Comparison of ENCODE assay signal across 18 cellular contexts in genomic region chr1:234170067-234170466, GRCh38.
"Had no signal": no experiment of that assay in that cellular context is flagged by ENCODE, and none has a peak within 500 bp of the region (broad histone marks: within the 10 kb centered on the region; RNA-seq: fewer than 3 reads in every experiment).

No MANE protein-coding gene starts in this region.

- H3K4me1 Mint-ChIP-seq: immature natural killer cell, memory B cell, naive B cell had no signal

- H3K27ac ChIP-seq: cardiac muscle cell, esophagus squamous epithelium had no signal

- H3K27me3 ChIP-seq: cardiac muscle cell had no signal

- H3K27ac Mint-ChIP-seq: activated T-cell treated with anti-CD3 and anti-CD28 coated beads, Interleukin-2, amount 50 U/mL, for 24 hours; immature natural killer cell; memory B cell; naive B cell; stimulated activated naive CD8-positive, alpha-beta T cell treated with anti-CD3 and anti-CD28 coated beads, Interleukin-15, Interleukin-2, amounts not matched to agents 100 ng/mL and 50 ng/mL, for 24 hours; type B pancreatic cell; WTC11 had no signal

- H3K4me3 Mint-ChIP-seq: activated T-cell treated with anti-CD3 and anti-CD28 coated beads, Interleukin-2, amount 50 U/mL, for 24 hours; immature natural killer cell; memory B cell; naive B cell; neural crest cell; stimulated activated naive CD8-positive, alpha-beta T cell treated with anti-CD3 and anti-CD28 coated beads, Interleukin-15, Interleukin-2, amounts not matched to agents 100 ng/mL and 50 ng/mL, for 24 hours; type B pancreatic cell; WTC11 had no signal

- H3K4me1 ChIP-seq: esophagus squamous epithelium had no signal

- H3K36me3 ChIP-seq: cardiac muscle cell, esophagus squamous epithelium had no signal

- ATAC-seq: WTC11 had no signal

- H3K9me3 ChIP-seq: esophagus squamous epithelium had no signal

- H3K9me3 Mint-ChIP-seq: activated naive CD4-positive, alpha-beta T cell treated with anti-CD3 and anti-CD28 coated beads, Interleukin-2, amount 50 U/mL, for 72 hours; activated T-cell treated with anti-CD3 and anti-CD28 coated beads, Interleukin-2, amount 50 U/mL, for 24 hours; immature natural killer cell; memory B cell; neural crest cell; stimulated activated naive CD8-positive, alpha-beta T cell treated with anti-CD3 and anti-CD28 coated beads, Interleukin-15, Interleukin-2, amounts not matched to agents 100 ng/mL and 50 ng/mL, for 24 hours; type B pancreatic cell had no signal

- H3K36me3 Mint-ChIP-seq: activated naive CD4-positive, alpha-beta T cell treated with anti-CD3 and anti-CD28 coated beads, Interleukin-2, amount 50 U/mL, for 72 hours; immature natural killer cell; memory B cell; naive B cell; type B pancreatic cell; WTC11 had no signal

- DNase-seq: activated effector memory CD4-positive, alpha-beta T cell treated with anti-CD3 and anti-CD28 coated beads, Interleukin-2, amount 50 U/mL, for 16 hours; activated T-cell treated with anti-CD3 and anti-CD28 coated beads, Interleukin-2, amount 50 U/mL, for 24 hours; amygdala; dermis blood vessel endothelial cell; effector memory CD4-positive, alpha-beta T cell; esophagus squamous epithelium; immature natural killer cell; kidney glomerular epithelial cell; naive B cell; stimulated activated CD4-positive, alpha-beta T cell treated with anti-CD3 and anti-CD28 coated beads, Interleukin-12 subunit alpha, Interleukin-12 subunit beta, amount 100 ng/mL, for 4 hours; stimulated activated CD4-positive, alpha-beta T cell treated with anti-CD3 and anti-CD28 coated beads, Interleukin-1b, Interleukin-23, amount 100 ng/mL, for 48 hours had no signal

- H3K4me3 ChIP-seq: cardiac muscle cell, esophagus squamous epithelium had no signal
